ENCODE assay signal across 8 cellular contexts in the genomic region with DNA sequence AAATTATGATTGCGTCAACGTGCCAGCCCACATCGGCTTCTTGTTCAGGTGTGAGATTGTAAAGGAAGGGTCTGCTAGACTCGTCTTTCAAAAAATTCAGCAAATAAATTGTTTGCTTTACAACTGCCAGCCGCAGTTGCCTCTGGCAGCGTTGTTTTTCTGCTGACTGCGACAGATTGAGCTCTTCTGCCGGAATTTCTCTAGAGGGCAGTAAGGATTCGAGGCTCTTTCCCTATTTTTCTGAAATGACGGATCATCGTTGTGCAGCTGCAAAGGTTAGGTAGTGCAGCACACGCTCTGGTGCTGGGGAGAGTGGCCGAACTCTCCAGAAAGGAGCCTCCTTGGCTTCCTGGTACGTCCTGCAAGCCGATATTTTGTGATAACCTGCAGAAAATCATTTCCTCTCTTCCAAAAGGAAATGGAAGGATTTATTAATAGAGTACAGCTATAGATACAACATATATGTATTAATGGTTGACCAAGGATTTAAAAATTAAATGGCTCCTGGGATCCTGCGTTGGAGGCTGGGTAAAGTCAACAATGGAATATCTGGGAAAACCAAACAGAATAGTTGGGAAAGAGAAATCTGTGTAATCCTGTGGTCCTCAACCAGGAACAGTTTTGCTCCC.
DNase-seq lines count a peak whose midpoint lies in the region; ATAC-seq and TF ChIP-seq lines count a peak whose summit lies in the region.

No MANE protein-coding gene starts in this region.

- TF ChIP-seq CTCF in choroid plexus epithelial cell (conservative IDR thresholded peaks at IDR 0.05; ENCODE audit: low read depth, low read length) (peak; percentile 67), suprapubic skin (IDR thresholded peaks at IDR 0.05) (no peak), stomach (IDR thresholded peaks at IDR 0.05) (peak in 3 of 7 experiments; percentile 12 to 45 (median 24))

- 11% methylated on average over 16 of the region's 16 CpGs for whole genome bisulfite sequencing in suprapubic skin
- WGBS in stomach, 5 donors: 10 to 23% (median 15%) methylated on average over 16 of the region's 16 CpGs

- intact Hi-C loops in naive thymus-derived CD4-positive, alpha-beta T cell (cut with micrococcal nuclease): loop anchor here (2.0 to 10.0 kb wide), 8 partner anchors 181 to 1627 kb away; partner anchors contain the start of gene TSHZ2 (in 1 of the 2)
- intact Hi-C loops in stomach (cut with DNase I; ENCODE audit: low total_unique reads): no loop called here

- no peaks in the 10 kb centered on the region for H3K27me3 ChIP-seq in naive thymus-derived CD4-positive, alpha-beta T cell (ENCODE audit: control insufficient read depth in 2 of 2, insufficient read depth in 2 of 2, low read length in 2 of 2)
- H3K27me3 ChIP-seq in suprapubic skin: no peaks in the 10 kb centered on the region
- H3K27me3 ChIP-seq in stomach: no peaks in the 10 kb centered on the region

- CTCF ChIA-PET in naive thymus-derived CD4-positive, alpha-beta T cell (lab: Charles Lee): interaction anchor here (1.5 to 3.5 kb wide), 9 partner anchors 18 to 1234 kb away, joined by 4 to 44 read pairs (median 10); no protein-coding TSS in a partner anchor

- H3K36me3 ChIP-seq in naive thymus-derived CD4-positive, alpha-beta T cell (ENCODE audit: control insufficient read depth in 2 of 3, insufficient read depth in 3 of 3, low read length in 3 of 3): no peaks in the 10 kb centered on the region
- no peaks in the 10 kb centered on the region for H3K36me3 ChIP-seq in suprapubic skin
- H3K36me3 ChIP-seq in stomach: no peaks in the 10 kb centered on the region

- ATAC-seq in naive thymus-derived CD4-positive, alpha-beta T cell: no peak
- no peak for ATAC-seq in HG02571 (IDR thresholded peaks at IDR 0.05; ENCODE audit: unreplicated experiment)

- no peaks in the 10 kb centered on the region for H3K4me1 ChIP-seq in naive thymus-derived CD4-positive, alpha-beta T cell (ENCODE audit: control insufficient read depth in 2 of 2, insufficient read depth in 2 of 2, low read length in 2 of 2)
- H3K4me1 ChIP-seq in suprapubic skin (peaks cover 16% of the 10 kb centered on the region), stomach (peaks cover 0 to 10% (median 8%) of the 10 kb centered on the region in 4 donors)

- peaks cover 0 to 8% (median 0%) of the 10 kb centered on the region in 5 donors for H3K36me3 Mint-ChIP-seq in naive thymus-derived CD4-positive, alpha-beta T cell

- H3K4me1 Mint-ChIP-seq in naive thymus-derived CD4-positive, alpha-beta T cell: peaks cover 2 to 47% (median 31%) of the 10 kb centered on the region in 7 donors

- TF ChIP-seq POLR2A in suprapubic skin (IDR thresholded peaks at IDR 0.05) (no peak), stomach (IDR thresholded peaks at IDR 0.05) (no peak)

- POLR2A ChIA-PET in naive thymus-derived CD4-positive, alpha-beta T cell (lab: Charles Lee): interaction anchor here (1.5 to 3.5 kb wide), 3 partner anchors 93 to 1234 kb away, joined by 3 to 19 read pairs (median 9); no protein-coding TSS in a partner anchor

- DNase-seq in GM04504 (ENCODE audit: low read depth): peak; percentile 3
- peak; percentile 2 for DNase-seq in NCI-H345 treated with DMSO at 0.1 percent for 48 hours (lab: John Stamatoyannopoulos, UW; ENCODE audit: unreplicated experiment)
- peak; percentile 59 for DNase-seq in choroid plexus epithelial cell (ENCODE audit: low read depth)
- peak in 3 of 9 donors; percentile 9 to 27 (median 13) for DNase-seq in naive thymus-derived CD4-positive, alpha-beta T cell
- no peak for DNase-seq in suprapubic skin (ENCODE audit: low spot score in 2 of 2)
- no peak for DNase-seq in effector CD4-positive, alpha-beta T cell
- no peak for DNase-seq in stomach

- no peak overlapping the region for H3K4me3 ChIP-seq in choroid plexus epithelial cell (ENCODE audit: low read depth, low read length)
- no peak overlapping the region for H3K4me3 ChIP-seq in naive thymus-derived CD4-positive, alpha-beta T cell (ENCODE audit: low read length)
- no peak overlapping the region for H3K4me3 ChIP-seq in suprapubic skin
- H3K4me3 ChIP-seq in stomach: no peak overlapping the region

- H3K27ac Mint-ChIP-seq in naive thymus-derived CD4-positive, alpha-beta T cell: peak overlapping the region in 3 of 9 donors; percentile 28 to 76 (median 43)

- H3K27me3 Mint-ChIP-seq in naive thymus-derived CD4-positive, alpha-beta T cell: peaks cover 0 to 7% (median 0%) of the 10 kb centered on the region in 5 donors

- peaks cover 0 to 6% (median 0%) of the 10 kb centered on the region in 11 donors for H3K9me3 Mint-ChIP-seq in naive thymus-derived CD4-positive, alpha-beta T cell

- peak overlapping the region in 7 of 10 donors; percentile 12 to 67 (median 52) for H3K4me3 Mint-ChIP-seq in naive thymus-derived CD4-positive, alpha-beta T cell

- H3K9me3 ChIP-seq in naive thymus-derived CD4-positive, alpha-beta T cell (ENCODE audit: control insufficient read depth in 2 of 3, low read length in 3 of 3): no peaks in the 10 kb centered on the region
- no peaks in the 10 kb centered on the region for H3K9me3 ChIP-seq in suprapubic skin
- no peaks in the 10 kb centered on the region for H3K9me3 ChIP-seq in stomach

- no peak overlapping the region for H3K27ac ChIP-seq in naive thymus-derived CD4-positive, alpha-beta T cell (ENCODE audit: low read depth, low read length)
- H3K27ac ChIP-seq in suprapubic skin (no peak overlapping the region), stomach (no peak overlapping the region)

- no peak for TF ChIP-seq EP300 in suprapubic skin (IDR thresholded peaks at IDR 0.05)
- no peak for TF ChIP-seq EP300 in stomach (IDR thresholded peaks at IDR 0.05)

Comparison
In these comparisons a context has a peak if more than half of its experiments do, and no peak if none do; other contexts are left out.
1. DNase-seq: peak in GM04504 (single experiment), NCI-H345 treated with DMSO at 0.1 percent for 48 hours (single experiment) and choroid plexus epithelial cell (single experiment); none in suprapubic skin (0 of 2), effector CD4-positive, alpha-beta T cell (single experiment) and stomach (single experiment).